ENCODE assay signal across 2 cellular contexts in genomic region chr10:79400567-79401004, GRCh38.
TF ChIP-seq lines count a peak whose summit lies in the region.

No MANE protein-coding gene starts in this region.

TF ChIP-seq in Ishikawa, 13 proteins besides CTCF, POLR2A, EP300 and RAD21:
- TF ChIP-seq USF1 (IDR thresholded peaks at IDR 0.05): peak; percentile 82
- TF ChIP-seq REST (IDR thresholded peaks at IDR 0.05; ENCODE audit: low read depth): no peak
- TF ChIP-seq CEBPB (IDR thresholded peaks at IDR 0.05): no peak
- peak; percentile 74; the same call in 1 of the 2 replicates for TF ChIP-seq YY1 (IDR thresholded peaks at IDR 0.05; ENCODE audit: low read depth)

TF ChIP-seq in H1, 55 proteins besides CTCF, POLR2A, EP300 and RAD21:
- TF ChIP-seq EGR1 (IDR thresholded peaks at IDR 0.05; ENCODE audit: borderline replicate concordance, low read depth, low read length) (no peak), CREB1 (IDR thresholded peaks at IDR 0.05) (no peak), TEAD4 (IDR thresholded peaks at IDR 0.05; ENCODE audit: low read depth, low read length) (no peak), KDM1A (IDR thresholded peaks at IDR 0.05; ENCODE audit: borderline replicate concordance, low read length) (no peak; the same call in 1 of the 2 replicates), CTBP2 (IDR thresholded peaks at IDR 0.05; ENCODE audit: borderline replicate concordance, insufficient read depth, insufficient read length, low read length) (no peak), CBX8 (IDR thresholded peaks at IDR 0.05; ENCODE audit: borderline replicate concordance, low read depth, low read length) (no peak), KDM5A (IDR thresholded peaks at IDR 0.05; ENCODE audit: low read length) (no peak), SP4 (IDR thresholded peaks at IDR 0.05; ENCODE audit: low read length) (no peak), YY1 (IDR thresholded peaks at IDR 0.05; ENCODE audit: low read depth, low read length) (peak; percentile 78; the same call in 1 of the 2 replicates)
TF ChIP-seq in H1: peak in this region for 1.
